Comparison of ENCODE assay signal across 21 cellular contexts in genomic region chr20:3560162-3560561, GRCh38.
"Had no signal": no experiment of that assay in that cellular context is flagged by ENCODE, and none has a peak within 500 bp of the region (broad histone marks: within the 10 kb centered on the region; RNA-seq: fewer than 3 reads in every experiment).

No MANE protein-coding gene starts in this region.

- H3K4me1 ChIP-seq: esophagus muscularis mucosa, neural progenitor cell, transverse colon had no signal

- H3K36me3 Mint-ChIP-seq: natural killer cell treated with Interleukin-12 subunit alpha and Interleukin-12 subunit beta and Interleukin-15 and Interleukin-18, amount 100 ng/mL, for 72 hours had no signal

- H3K4me3 ChIP-seq: esophagus muscularis mucosa, left lung, lower lobe of right lung, neural progenitor cell, pancreas, smooth muscle cell, stomach, thoracic aorta, transverse colon had no signal

- H3K9me3 ChIP-seq: esophagus muscularis mucosa, left lung, lower lobe of right lung, pancreas, stomach, thoracic aorta, transverse colon had no signal

- H3K4me2 ChIP-seq: neural progenitor cell, smooth muscle cell had no signal

- H3K9me3 Mint-ChIP-seq: effector memory CD8-positive, alpha-beta T cell; immature natural killer cell; memory B cell; mesothelial cell of epicardium; natural killer cell treated with Interleukin-12 subunit alpha and Interleukin-12 subunit beta and Interleukin-15 and Interleukin-18, amount 100 ng/mL, for 72 hours; neural progenitor cell had no signal

- H3K4me1 Mint-ChIP-seq: immature natural killer cell, mesothelial cell of epicardium, neural progenitor cell had no signal

- H3K27ac ChIP-seq: epithelial cell of prostate, esophagus muscularis mucosa, left lung, lower lobe of right lung, neural progenitor cell, pancreas, stomach, thoracic aorta, transverse colon had no signal

- H3K27ac Mint-ChIP-seq: effector memory CD8-positive, alpha-beta T cell; immature natural killer cell; memory B cell; mesothelial cell of epicardium; natural killer cell treated with Interleukin-12 subunit alpha and Interleukin-12 subunit beta and Interleukin-15 and Interleukin-18, amount 100 ng/mL, for 72 hours; neural progenitor cell; progenitor cell of endocrine pancreas; stimulated activated naive B cell treated with anti-CD40 and anti-IgM and Interleukin-4, amounts not matched to agents 10 μg/mL and 1 μg/mL and 100 μg/mL, for 72 hours had no signal

- H3K9ac ChIP-seq: neural progenitor cell had no signal

- ATAC-seq: effector memory CD8-positive, alpha-beta T cell; left lung; lower lobe of right lung; natural killer cell treated with Interleukin-12 subunit alpha and Interleukin-12 subunit beta and Interleukin-15 and Interleukin-18, amount 100 ng/mL, for 72 hours; right cardiac atrium; stimulated activated naive B cell treated with anti-CD40 and anti-IgM and Interleukin-4, amounts not matched to agents 10 μg/mL and 1 μg/mL and 100 μg/mL, for 72 hours had no signal

- H3K4me3 Mint-ChIP-seq: effector memory CD8-positive, alpha-beta T cell; immature natural killer cell; memory B cell; mesothelial cell of epicardium; natural killer cell treated with Interleukin-12 subunit alpha and Interleukin-12 subunit beta and Interleukin-15 and Interleukin-18, amount 100 ng/mL, for 72 hours; neural progenitor cell had no signal

- H3K27me3 ChIP-seq: esophagus muscularis mucosa, left lung, neural progenitor cell, pancreas, stomach, transverse colon had no signal

- H3K27me3 Mint-ChIP-seq: effector memory CD8-positive, alpha-beta T cell; memory B cell; natural killer cell treated with Interleukin-12 subunit alpha and Interleukin-12 subunit beta and Interleukin-15 and Interleukin-18, amount 100 ng/mL, for 72 hours; progenitor cell of endocrine pancreas; stimulated activated naive B cell treated with anti-CD40 and anti-IgM and Interleukin-4, amounts not matched to agents 10 μg/mL and 1 μg/mL and 100 μg/mL, for 72 hours had no signal

- DNase-seq: effector memory CD8-positive, alpha-beta T cell; immature natural killer cell; left lung; lower lobe of right lung; occipital lobe; pancreas; right cardiac atrium; stimulated activated CD4-positive, alpha-beta T cell treated with anti-CD3 and anti-CD28 coated beads, Interleukin-4, amount 100 ng/mL, for 24 hours; stimulated activated naive B cell treated with anti-CD40 and anti-IgM and Interleukin-4, amounts not matched to agents 10 μg/mL and 1 μg/mL and 100 μg/mL, for 72 hours; stomach; substantia nigra; transverse colon had no signal

- H3K36me3 ChIP-seq: neural progenitor cell, pancreas, transverse colon had no signal
